In the genomic region with DNA sequence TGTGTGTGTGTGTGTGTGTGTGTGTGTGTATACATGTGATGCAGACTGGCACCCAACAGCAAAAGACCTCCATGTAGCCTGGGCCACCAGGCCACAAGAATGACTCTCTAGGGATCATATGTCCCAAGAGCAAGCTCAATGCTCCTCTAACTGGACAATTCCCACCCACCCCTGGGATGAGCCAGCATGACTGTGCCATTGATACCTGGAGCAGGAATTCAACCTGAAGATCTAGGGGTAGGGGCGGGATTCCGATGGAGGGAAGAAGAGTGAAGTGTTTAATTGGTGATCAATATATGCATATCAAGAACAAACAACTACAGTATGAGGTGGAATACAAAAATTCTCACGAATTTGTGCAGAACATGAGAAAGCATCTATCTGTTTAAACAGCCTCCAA, we compare ENCODE assay signal across 22 cellular contexts.
"Had no signal": no experiment of that assay in that cellular context is flagged by ENCODE, and none has a peak within 500 bp of the region (broad histone marks: within the 10 kb centered on the region; RNA-seq: fewer than 3 reads in every experiment).

No MANE protein-coding gene starts in this region.

- H3K4me1 ChIP-seq: lower lobe of right lung, tibial nerve, uterus had no signal

- H3K9me3 ChIP-seq: gastrocnemius medialis, lower lobe of right lung, tibial nerve, uterus had no signal

- H3K4me3 ChIP-seq: gastrocnemius medialis, lower lobe of right lung, tibial nerve, uterus had no signal

- ATAC-seq: activated T-helper 17 cell treated with anti-CD3 and anti-CD28 coated beads, Interleukin-2, amount 50 U/mL, for 72 hours; gastrocnemius medialis; left colon; lower lobe of right lung; naive thymus-derived CD8-positive, alpha-beta T cell; stimulated activated naive CD8-positive, alpha-beta T cell treated with anti-CD3 and anti-CD28 coated beads, Interleukin-15, Interleukin-2, amounts not matched to agents 100 U/mL and 50 U/mL, for 24 hours; T-cell; WTC11 had no signal

- H3K4me1 Mint-ChIP-seq: activated T-helper 17 cell treated with anti-CD3 and anti-CD28 coated beads, Interleukin-2, amount 50 U/mL, for 72 hours; naive thymus-derived CD8-positive, alpha-beta T cell; T-cell had no signal

- H3K9me3 Mint-ChIP-seq: activated T-cell treated with anti-CD3 and anti-CD28 coated beads, Interleukin-2, amount 50 U/mL, for 24 hours; activated T-helper 17 cell treated with anti-CD3 and anti-CD28 coated beads, Interleukin-2, amount 50 U/mL, for 72 hours; mesothelial cell of epicardium; naive thymus-derived CD8-positive, alpha-beta T cell; T-cell had no signal

- DNase-seq: activated CD4-positive, alpha-beta T cell treated with anti-CD3 and anti-CD28 coated beads, Interleukin-2, amount 50 U/mL, for 4 hours; activated CD8-positive, alpha-beta memory T cell treated with anti-CD3 and anti-CD28 coated beads for 24 hours; activated CD8-positive, alpha-beta memory T cell treated with anti-CD3 and anti-CD28 coated beads, Interleukin-2, amount 50 U/mL, for 4 hours; activated T-cell treated with anti-CD3 and anti-CD28 coated beads, Interleukin-2, amount 50 U/mL, for 24 hours; cortex of kidney; gastrocnemius medialis; hypothalamus; left colon; lower lobe of right lung; naive thymus-derived CD8-positive, alpha-beta T cell; retina; stimulated activated CD4-positive, alpha-beta T cell treated with anti-CD3 and anti-CD28 coated beads, Interleukin-12 subunit alpha, Interleukin-12 subunit beta, amount 100 ng/mL, for 4 hours; stimulated activated CD4-positive, alpha-beta T cell treated with anti-CD3 and anti-CD28 coated beads, Interleukin-4, amount 100 ng/mL, for 4 hours; stimulated activated naive CD8-positive, alpha-beta T cell treated with anti-CD3 and anti-CD28 coated beads, Interleukin-15, Interleukin-2, amounts not matched to agents 100 U/mL and 50 U/mL, for 24 hours; T-cell; uterus had no signal

- H3K27ac ChIP-seq: gastrocnemius medialis, lower lobe of right lung, tibial nerve, uterus had no signal

- H3K36me3 ChIP-seq: gastrocnemius medialis, lower lobe of right lung, tibial nerve, uterus had no signal

- H3K27me3 ChIP-seq: gastrocnemius medialis, tibial nerve, uterus had no signal

- H3K4me3 Mint-ChIP-seq: activated naive CD8-positive, alpha-beta T cell; activated T-cell treated with anti-CD3 and anti-CD28 coated beads, Interleukin-2, amount 50 U/mL, for 24 hours; activated T-helper 17 cell treated with anti-CD3 and anti-CD28 coated beads, Interleukin-2, amount 50 U/mL, for 72 hours; mesothelial cell of epicardium; naive thymus-derived CD8-positive, alpha-beta T cell; T-cell; WTC11 had no signal

- H3K27me3 Mint-ChIP-seq: activated T-cell treated with anti-CD3 and anti-CD28 coated beads, Interleukin-2, amount 50 U/mL, for 24 hours; activated T-helper 17 cell treated with anti-CD3 and anti-CD28 coated beads, Interleukin-2, amount 50 U/mL, for 72 hours; naive thymus-derived CD8-positive, alpha-beta T cell; progenitor cell of endocrine pancreas; T-cell had no signal

- H3K27ac Mint-ChIP-seq: activated naive CD8-positive, alpha-beta T cell; activated T-cell treated with anti-CD3 and anti-CD28 coated beads, Interleukin-2, amount 50 U/mL, for 24 hours; activated T-helper 17 cell treated with anti-CD3 and anti-CD28 coated beads, Interleukin-2, amount 50 U/mL, for 72 hours; naive thymus-derived CD8-positive, alpha-beta T cell; progenitor cell of endocrine pancreas; T-cell had no signal

- H3K36me3 Mint-ChIP-seq: activated naive CD8-positive, alpha-beta T cell; mesothelial cell of epicardium; naive thymus-derived CD8-positive, alpha-beta T cell; T-cell; WTC11 had no signal
